In genomic region chr6:25612666-25613065, GRCh38 we compare ENCODE assay signal across 21 cellular contexts. TPM values are rescaled to one million over a fixed set of nuclear protein-coding genes. Genes with fewer than 3 reads are reported as not detected.
"Had no signal": no experiment of that assay in that cellular context is flagged by ENCODE, and none has a peak within 500 bp of the region (broad histone marks: within the 10 kb centered on the region; RNA-seq: fewer than 3 reads in every experiment).

No MANE protein-coding gene starts in this region.

- DNase-seq: activated CD4-positive, alpha-beta T cell treated with anti-CD3 and anti-CD28 coated beads, Interleukin-2, amount 50 U/mL, for 48 hours; activated CD4-positive, CD25-positive, alpha-beta regulatory T cell treated with anti-CD3 and anti-CD28 coated beads, Interleukin-2, amount 50 U/mL, for 72 hours; activated CD8-positive, alpha-beta memory T cell treated with anti-CD3 and anti-CD28 coated beads, Interleukin-2, amount 10 ng/mL, durations not matched to agents 7 days and 5 days; activated naive CD4-positive, alpha-beta T cell treated with anti-CD3 and anti-CD28 coated beads, Interleukin-2, amount 50 U/mL, for 16 hours; activated T-cell treated with anti-CD3 and anti-CD28 coated beads, Interleukin-2, amount 50 U/mL, for 1 hour; dermis blood vessel endothelial cell; effector memory CD8-positive, alpha-beta T cell; head of caudate nucleus; mesendoderm; nucleus accumbens; posterior cingulate gyrus; retina; stimulated activated CD4-positive, alpha-beta T cell treated with anti-CD3 and anti-CD28 coated beads, Interleukin-15, amount 100 ng/mL, for 24 hours; stimulated activated CD4-positive, alpha-beta T cell treated with anti-CD3 and anti-CD28 coated beads, Interleukin-4, amount 100 ng/mL, for 1 hour; stimulated activated naive CD4-positive, alpha-beta T cell treated with Interleukin-2 at 50 U/mL for 16 hours had no signal

- H3K27me3 Mint-ChIP-seq: activated CD8-positive, alpha-beta memory T cell treated with anti-CD3 and anti-CD28 coated beads, Interleukin-2, amount 10 ng/mL, durations not matched to agents 7 days and 5 days; type B pancreatic cell had no signal

- H3K4me1 Mint-ChIP-seq: nephron had no signal

- H3K27ac Mint-ChIP-seq: activated CD8-positive, alpha-beta memory T cell treated with anti-CD3 and anti-CD28 coated beads, Interleukin-2, amount 10 ng/mL, durations not matched to agents 7 days and 5 days; effector memory CD8-positive, alpha-beta T cell; nephron; type B pancreatic cell had no signal

- H3K36me3 Mint-ChIP-seq: activated CD8-positive, alpha-beta memory T cell treated with anti-CD3 and anti-CD28 coated beads, Interleukin-2, amount 10 ng/mL, durations not matched to agents 7 days and 5 days; type B pancreatic cell had no signal

- ATAC-seq: activated CD8-positive, alpha-beta memory T cell treated with anti-CD3 and anti-CD28 coated beads, Interleukin-2, amount 10 ng/mL, durations not matched to agents 7 days and 5 days; effector memory CD8-positive, alpha-beta T cell had no signal

- H3K4me3 Mint-ChIP-seq: activated CD8-positive, alpha-beta memory T cell treated with anti-CD3 and anti-CD28 coated beads, Interleukin-2, amount 10 ng/mL, durations not matched to agents 7 days and 5 days; effector memory CD8-positive, alpha-beta T cell; nephron; type B pancreatic cell had no signal

- FAIRE-seq: astrocyte, bronchial epithelial cell, frontal cortex had no signal

- H3K9me3 Mint-ChIP-seq: effector memory CD8-positive, alpha-beta T cell; nephron; type B pancreatic cell had no signal

RNA-seq across cellular contexts. Expression of gene SCGN, which starts 39.3 kb away (rescaled TPM):
- total RNA-seq: activated CD8-positive, alpha-beta memory T cell treated with anti-CD3 and anti-CD28 coated beads, Interleukin-2, amount 10 ng/mL, durations not matched to agents 7 days and 5 days; astrocyte; bronchial epithelial cell; chondrocyte had no signal
